ENCODE assay signal across 1 cellular context in the genomic region with DNA sequence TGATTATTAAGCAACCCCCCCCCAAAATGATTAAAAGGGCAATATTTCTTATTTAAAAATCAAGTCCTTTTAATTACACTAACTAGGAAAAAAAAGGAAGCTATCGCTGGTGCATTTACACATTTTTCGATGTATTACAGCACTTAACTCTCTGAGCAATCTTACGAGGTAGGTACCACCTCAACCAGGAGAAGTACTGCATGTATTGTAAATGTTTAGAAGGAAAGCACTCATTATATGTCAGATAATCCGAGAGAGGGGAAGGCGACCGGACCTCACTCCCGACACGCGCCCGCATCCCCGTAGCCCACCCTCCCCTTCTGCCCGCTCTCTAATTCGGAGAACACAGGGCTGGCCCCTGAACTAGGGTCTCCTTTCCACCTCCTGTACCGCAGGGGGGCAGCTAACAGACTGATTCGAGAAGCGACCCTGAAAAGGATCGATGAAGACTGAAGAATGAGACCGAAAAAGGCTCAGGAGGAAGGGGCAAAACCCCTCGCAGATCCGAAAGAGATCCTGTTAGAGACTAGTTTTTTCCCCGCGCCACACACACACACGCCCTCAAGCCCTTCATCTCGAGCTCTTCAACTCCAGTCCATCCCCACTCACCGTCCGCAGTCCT.
TF ChIP-seq lines count a peak whose summit lies in the region.

No MANE protein-coding gene starts in this region.

TF ChIP-seq in endothelial cell of umbilical vein, 7 proteins besides CTCF, POLR2A, EP300 and RAD21:
- TF ChIP-seq MAX (IDR thresholded peaks at IDR 0.05; ENCODE audit: insufficient read depth, insufficient read length) (no peak), POLR2AphosphoS5 (IDR thresholded peaks at IDR 0.05; ENCODE audit: insufficient read depth, low read depth, low read length) (no peak), MYC (IDR thresholded peaks at IDR 0.05; ENCODE audit: low read depth, low read length) (no peak), FOS (IDR thresholded peaks at IDR 0.05; ENCODE audit: borderline replicate concordance, insufficient read depth, low read length) (no peak), GATA2 (IDR thresholded peaks at IDR 0.05; ENCODE audit: insufficient read depth, insufficient read length, low read depth, low read length) (no peak), EZH2 (IDR thresholded peaks at IDR 0.05; ENCODE audit: borderline replicate concordance, low read depth, low read length, severe bottlenecking) (no peak), JUN (IDR thresholded peaks at IDR 0.05; ENCODE audit: borderline replicate concordance, insufficient read depth, insufficient read length, low read depth) (no peak)
